Comparison of ENCODE assay signal across 6 cellular contexts in genomic region chr19:54188224-54188871, GRCh38. TPM values are rescaled to one million over a fixed set of nuclear protein-coding genes. Genes with fewer than 3 reads are reported as not detected.
A peak's percentile ranks its signal among the peaks of the same experiment; 100 is the strongest.
DNase-seq lines count a peak whose midpoint lies in the region; ATAC-seq and TF ChIP-seq lines count a peak whose summit lies in the region.

No MANE protein-coding gene starts in this region.

- H3K27ac Mint-ChIP-seq in activated naive CD8-positive, alpha-beta T cell, result peak overlapping the region; percentile 72
- peak overlapping the region; percentile 95 for H3K27ac Mint-ChIP-seq in mesothelial cell of epicardium

- peaks cover 2% of the 10 kb centered on the region for H3K36me3 Mint-ChIP-seq in activated naive CD8-positive, alpha-beta T cell
- peaks cover 11% of the 10 kb centered on the region for H3K36me3 Mint-ChIP-seq in mesothelial cell of epicardium

- no peak for ATAC-seq in HG03342 (IDR thresholded peaks at IDR 0.05; ENCODE audit: unreplicated experiment)

- H3K9me3 Mint-ChIP-seq in activated naive CD8-positive, alpha-beta T cell (ENCODE audit: low read depth), result no peaks in the 10 kb centered on the region
- no peaks in the 10 kb centered on the region for H3K9me3 Mint-ChIP-seq in mesothelial cell of epicardium

- peak overlapping the region; percentile 89 for H3K4me3 Mint-ChIP-seq in activated naive CD8-positive, alpha-beta T cell
- peak overlapping the region; percentile 81 for H3K4me3 Mint-ChIP-seq in mesothelial cell of epicardium

- in situ Hi-C loops in ACHN (cut with HindIII; ENCODE audit: low pct_ligation_motif_present, low pct_unique_long_range_greater_than_20kb, low sequenced_read_pairs), result no loop called here

- TF ChIP-seq CTCF in mesothelial cell of epicardium (IDR thresholded peaks at IDR 0.05; ENCODE audit: unreplicated experiment), result no peak

- peaks cover 32% of the 10 kb centered on the region for H3K4me1 Mint-ChIP-seq in activated naive CD8-positive, alpha-beta T cell (ENCODE audit: low read depth)
- H3K4me1 Mint-ChIP-seq in mesothelial cell of epicardium, result peaks cover 30% of the 10 kb centered on the region

- DNase-seq in activated CD4-positive, CD25-positive, alpha-beta regulatory T cell treated with anti-CD3 and anti-CD28 coated beads, Interleukin-2, amount 50 U/mL, for 72 hours, result peak; percentile 53
- DNase-seq in activated CD4-positive, CD25-positive, alpha-beta regulatory T cell (lab: John Stamatoyannopoulos, UW), result no peak
- DNase-seq in mesothelial cell of epicardium (ENCODE audit: low spot score in 2 of 2, unreplicated experiment in 2 of 2) (no peak), ACHN (no peak)

- no peaks in the 10 kb centered on the region for H3K27me3 Mint-ChIP-seq in activated naive CD8-positive, alpha-beta T cell
- no peaks in the 10 kb centered on the region for H3K27me3 Mint-ChIP-seq in mesothelial cell of epicardium (ENCODE audit: low read depth)

RNA-seq across cellular contexts. Expression of gene MBOAT7, which starts 1.0 kb away (rescaled TPM):
- total RNA-seq in mesothelial cell of epicardium, result 102 to 113 TPM (median 110 TPM) in 3 replicates

RNA-seq across cellular contexts. Expression of gene TSEN34, which starts 2.8 kb away (rescaled TPM):
- 43.9 to 50.1 TPM (median 47.5 TPM) in 3 replicates for total RNA-seq in mesothelial cell of epicardium

RNA-seq across cellular contexts. Expression of gene RPS9, which starts 12.3 kb away (rescaled TPM):
- 1,211 to 1,274 TPM (median 1,263 TPM) in 3 replicates for total RNA-seq in mesothelial cell of epicardium

RNA-seq across cellular contexts. Expression of gene TMC4, which starts 15.4 kb away (rescaled TPM):
- 57.6 to 69.5 TPM (median 63.5 TPM) in 3 replicates for total RNA-seq in mesothelial cell of epicardium

RNA-seq across cellular contexts. Expression of gene LENG1, which starts 28.8 kb away (rescaled TPM):
- total RNA-seq in mesothelial cell of epicardium, result 5.7 to 6.4 TPM (median 5.8 TPM) in 3 replicates
